ENCODE assay signal across 1 cellular context in the genomic region with DNA sequence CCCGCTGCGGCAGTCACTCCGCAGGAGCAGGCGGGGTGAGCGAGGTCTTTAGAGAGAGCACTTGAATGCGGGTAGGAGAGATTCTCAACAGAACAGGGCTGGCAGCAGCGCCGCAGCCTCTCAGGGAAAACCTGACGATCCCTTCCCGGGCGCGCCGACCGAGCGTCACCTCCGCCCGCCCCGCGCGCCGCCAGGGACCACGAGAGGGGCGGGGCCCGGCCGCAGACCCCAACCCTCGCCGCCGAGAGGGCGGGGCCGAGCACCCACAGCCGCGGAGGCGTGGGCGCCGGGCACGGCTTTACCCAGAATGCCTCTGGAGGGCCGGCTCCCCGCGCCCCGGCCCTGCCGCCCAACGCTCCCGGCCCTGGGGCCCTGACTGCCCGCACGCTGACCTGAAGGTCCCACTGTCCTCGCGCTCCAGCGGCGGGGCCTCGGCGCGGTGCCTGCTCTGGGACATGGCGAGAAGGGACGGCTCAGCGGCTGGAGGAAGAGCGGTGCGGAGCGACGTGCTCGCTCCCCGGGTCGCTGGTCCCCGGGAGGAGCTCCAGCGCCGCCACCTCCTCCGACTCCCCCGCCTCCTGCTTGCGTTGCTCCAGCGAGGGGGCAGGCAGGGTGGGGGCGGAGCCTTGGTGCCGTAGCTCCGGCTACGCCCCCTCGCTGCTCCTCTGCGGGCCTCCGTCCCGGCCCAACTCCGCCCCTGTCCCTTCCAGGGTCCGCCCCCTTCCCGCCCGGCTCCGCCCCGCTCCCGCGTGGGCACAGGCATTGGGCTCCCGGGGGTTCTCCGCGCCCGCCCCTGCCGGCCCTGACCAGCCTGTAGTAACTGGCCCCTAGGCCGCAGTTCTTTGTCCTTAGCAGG.
TF ChIP-seq lines count a peak whose summit lies in the region.

A gene with protein sequence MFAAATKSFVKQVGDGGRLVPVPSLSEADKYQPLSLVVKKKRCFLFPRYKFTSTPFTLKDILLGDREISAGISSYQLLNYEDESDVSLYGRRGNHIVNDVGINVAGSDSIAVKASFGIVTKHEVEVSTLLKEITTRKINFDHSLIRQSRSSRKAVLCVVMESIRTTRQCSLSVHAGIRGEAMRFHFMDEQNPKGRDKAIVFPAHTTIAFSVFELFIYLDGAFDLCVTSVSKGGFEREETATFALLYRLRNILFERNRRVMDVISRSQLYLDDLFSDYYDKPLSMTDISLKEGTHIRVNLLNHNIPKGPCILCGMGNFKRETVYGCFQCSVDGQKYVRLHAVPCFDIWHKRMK (plus strand): TSS at position 805 of the 856 bp plus-strand sequence. CDS start 2,032 bp downstream, outside the sequence.
A gene (minus strand): TSS at position 602 of the 856 bp plus-strand sequence. CDS start 145 bp downstream, at position 457.

TF ChIP-seq in HCT116, 20 proteins besides CTCF, POLR2A, EP300 and RAD21 (continued from another document):
- TF ChIP-seq, protein P1, sequence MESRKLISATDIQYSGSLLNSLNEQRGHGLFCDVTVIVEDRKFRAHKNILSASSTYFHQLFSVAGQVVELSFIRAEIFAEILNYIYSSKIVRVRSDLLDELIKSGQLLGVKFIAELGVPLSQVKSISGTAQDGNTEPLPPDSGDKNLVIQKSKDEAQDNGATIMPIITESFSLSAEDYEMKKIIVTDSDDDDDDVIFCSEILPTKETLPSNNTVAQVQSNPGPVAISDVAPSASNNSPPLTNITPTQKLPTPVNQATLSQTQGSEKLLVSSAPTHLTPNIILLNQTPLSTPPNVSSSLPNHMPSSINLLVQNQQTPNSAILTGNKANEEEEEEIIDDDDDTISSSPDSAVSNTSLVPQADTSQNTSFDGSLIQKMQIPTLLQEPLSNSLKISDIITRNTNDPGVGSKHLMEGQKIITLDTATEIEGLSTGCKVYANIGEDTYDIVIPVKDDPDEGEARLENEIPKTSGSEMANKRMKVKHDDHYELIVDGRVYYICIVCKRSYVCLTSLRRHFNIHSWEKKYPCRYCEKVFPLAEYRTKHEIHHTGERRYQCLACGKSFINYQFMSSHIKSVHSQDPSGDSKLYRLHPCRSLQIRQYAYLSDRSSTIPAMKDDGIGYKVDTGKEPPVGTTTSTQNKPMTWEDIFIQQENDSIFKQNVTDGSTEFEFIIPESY (IDR thresholded peaks at IDR 0.05; ENCODE audit: extremely low read depth, insufficient replicate concordance, low read length) = no peak
TF ChIP-seq in HCT116: peak in this region for 5.
